8 cellular contexts compared by ENCODE assay signal in genomic region chrX:3450891-3451290, GRCh38.
DNase-seq lines count a peak whose midpoint lies in the region; TF ChIP-seq lines count a peak whose summit lies in the region.
"Not testable (repeated sequence)": the region's sequence is repeated elsewhere in the genome, so short reads cannot be mapped to it uniquely, and the experiment has no call there.

No MANE protein-coding gene starts in this region.

- H3K36me3 ChIP-seq in left ventricle myocardium inferior, suprapubic skin: not testable (repeated sequence)

- not testable (repeated sequence) for H3K9me3 Mint-ChIP-seq in brain; osteocyte (ENCODE audit: unreplicated experiment)

- not testable (repeated sequence) for H3K36me3 Mint-ChIP-seq in brain; osteocyte (ENCODE audit: unreplicated experiment)

- not testable (repeated sequence) for H3K4me1 ChIP-seq in left ventricle myocardium inferior, suprapubic skin

- DNase-seq in AG09319 (ENCODE audit: extremely low read depth, low read depth) (peak; percentile 19), GM04503 (ENCODE audit: low read depth) (peak; percentile 37), RKO (ENCODE audit: low spot score) (peak; percentile 26), epithelial cell of esophagus (ENCODE audit: low read depth) (peak; percentile 24)
- DNase-seq in left ventricle myocardium inferior; osteocyte (ENCODE audit: extremely low spot score, unreplicated experiment); suprapubic skin (ENCODE audit: low spot score in 2 of 2): not testable (repeated sequence)

- H3K27me3 ChIP-seq in left ventricle myocardium inferior (ENCODE audit: low read depth); suprapubic skin: not testable (repeated sequence)

- not testable (repeated sequence) for H3K4me3 Mint-ChIP-seq in brain; osteocyte (ENCODE audit: unreplicated experiment)

- TF ChIP-seq POLR2A in suprapubic skin (IDR thresholded peaks at IDR 0.05): not testable (repeated sequence)

- not testable (repeated sequence) for H3K9me3 ChIP-seq in left ventricle myocardium inferior (replicated peaks); suprapubic skin

- not testable (repeated sequence) for TF ChIP-seq CTCF in AG09319 (IDR thresholded peaks at IDR 0.05; ENCODE audit: low read depth, low read length); brain (conservative IDR thresholded peaks at IDR 0.05); epithelial cell of esophagus (IDR thresholded peaks at IDR 0.05; ENCODE audit: insufficient read depth, low read depth, low read length, missing control alignments); left ventricle myocardium inferior (IDR thresholded peaks at IDR 0.05; ENCODE audit: borderline replicate concordance); osteocyte (IDR thresholded peaks at IDR 0.05); suprapubic skin (IDR thresholded peaks at IDR 0.05)

- not testable (repeated sequence) for H3K27me3 Mint-ChIP-seq in brain; osteocyte (ENCODE audit: unreplicated experiment)

- H3K27ac ChIP-seq in left ventricle myocardium inferior (replicated peaks) (peak overlapping the region; percentile 48), suprapubic skin (peak overlapping the region; percentile 18)

- intact Hi-C loops in left ventricle myocardium inferior (cut with micrococcal nuclease): not testable (repeated sequence)

- H3K27ac Mint-ChIP-seq in brain: peak overlapping the region in 3 of 5 experiments; percentile 31 to 67 (median 52)
- peak overlapping the region; percentile 93 for H3K27ac Mint-ChIP-seq in osteocyte (ENCODE audit: unreplicated experiment)

- not testable (repeated sequence) for H3K4me1 Mint-ChIP-seq in brain
- peaks cover 40% of the 10 kb centered on the region for H3K4me1 Mint-ChIP-seq in osteocyte (ENCODE audit: unreplicated experiment)

- 26% methylated on average over 2 of the region's 2 CpGs for WGBS in suprapubic skin

- H3K4me3 ChIP-seq in epithelial cell of esophagus (ENCODE audit: low read length); left ventricle myocardium inferior; suprapubic skin: not testable (repeated sequence)

- not testable (repeated sequence) for TF ChIP-seq EP300 in suprapubic skin (IDR thresholded peaks at IDR 0.05)
